Comparison of ENCODE assay signal across 8 cellular contexts in genomic region chr12:31403099-31403607, GRCh38.
DNase-seq lines count a peak whose midpoint lies in the region; ATAC-seq, FAIRE-seq and TF ChIP-seq lines count a peak whose summit lies in the region.
"Not testable (repeated sequence)": the region's sequence is repeated elsewhere in the genome, so short reads cannot be mapped to it uniquely, and the experiment has no call there.

No MANE protein-coding gene starts in this region.

- H3K4me3 ChIP-seq in SK-N-MC, pancreas: not testable (repeated sequence)

- FAIRE-seq in pancreas (lab: Jason Lieb, UNC): peak; percentile 73

- intact Hi-C loops in pancreas (cut with DNase I): loop anchor here in 2 of 3 donors (5.0 kb wide), 1 partner anchor 234 kb away; no protein-coding TSS in a partner anchor

- not testable (repeated sequence) for TF ChIP-seq POLR2A in GM18505 (IDR thresholded peaks at IDR 0.05; ENCODE audit: borderline replicate concordance, extremely low read depth, insufficient read depth, insufficient read length)

- whole genome bisulfite sequencing in pancreas, 2 donors: 12 to 14% methylated on average over 7 of the region's 7 CpGs

- H3K36me3 ChIP-seq in SK-N-MC (ENCODE audit: insufficient read depth, low read length); pancreas: not testable (repeated sequence)

- not testable (repeated sequence) for H3K9me3 Mint-ChIP-seq in activated naive CD4-positive, alpha-beta T cell treated with anti-CD3 and anti-CD28 coated beads, Interleukin-2, amount 50 U/mL, for 72 hours

- H3K9me3 ChIP-seq in SK-N-MC (ENCODE audit: low read depth, low read length); pancreas: not testable (repeated sequence)

- not testable (repeated sequence) for H3K9ac ChIP-seq in SK-N-MC (ENCODE audit: insufficient read length)

- not testable (repeated sequence) for H3K4me1 ChIP-seq in pancreas

- H3K27ac ChIP-seq in SK-N-MC, pancreas: not testable (repeated sequence)

- not testable (repeated sequence) for H3K27me3 ChIP-seq in pancreas

- H3K27ac Mint-ChIP-seq in activated naive CD4-positive, alpha-beta T cell treated with anti-CD3 and anti-CD28 coated beads, Interleukin-2, amount 50 U/mL, for 72 hours: not testable (repeated sequence)

- ATAC-seq in GM18505 (IDR thresholded peaks at IDR 0.05; ENCODE audit: unreplicated experiment) (peak; percentile 71), HG02852 (IDR thresholded peaks at IDR 0.05; ENCODE audit: unreplicated experiment) (peak; percentile 73), pancreas (peak; percentile 97 to 100 (median 100))
- peak; percentile 89 to 98 for ATAC-seq in activated naive CD4-positive, alpha-beta T cell treated with anti-CD3 and anti-CD28 coated beads, Interleukin-2, amount 50 U/mL, for 72 hours

- DNase-seq in 8988T (peak; percentile 35), NCI-H128 (lab: John Stamatoyannopoulos, UW; ENCODE audit: unreplicated experiment) (peak; percentile 70), SK-N-MC (ENCODE audit: low read depth, low spot score) (peak; percentile 63), globus pallidus (ENCODE audit: low spot score) (peak; percentile 77), pancreas (peak in 4 of 6 donors; percentile 46 to 74 (median 52))
- peak in 1 of 2 donors; percentile 46 for DNase-seq in activated naive CD4-positive, alpha-beta T cell treated with anti-CD3 and anti-CD28 coated beads, Interleukin-2, amount 50 U/mL, for 72 hours (ENCODE audit: low spot score in 2 of 2)

- TF ChIP-seq CTCF in pancreas (IDR thresholded peaks at IDR 0.05): peak; percentile 73 to 93 (median 89)

- H3K36me3 Mint-ChIP-seq in activated naive CD4-positive, alpha-beta T cell treated with anti-CD3 and anti-CD28 coated beads, Interleukin-2, amount 50 U/mL, for 72 hours: not testable (repeated sequence)
